1 cellular context compared by ENCODE assay signal in genomic region chr22:39488563-39489083, GRCh38.
TF ChIP-seq lines count a peak whose summit lies in the region.

No MANE protein-coding gene starts in this region.

TF ChIP-seq in K562, 482 proteins besides CTCF, POLR2A, EP300 and RAD21 (continues in another document):
- TF ChIP-seq ZBTB7A (IDR thresholded peaks at IDR 0.05; ENCODE audit: borderline replicate concordance, control insufficient read depth, low read depth, low read length) (peak; percentile 74; the same call in 1 of the 2 replicates), L3MBTL2 (IDR thresholded peaks at IDR 0.05) (peak; percentile 36; the same call in 1 of the 2 replicates), CCNT2 (IDR thresholded peaks at IDR 0.05; ENCODE audit: borderline replicate concordance, extremely low read depth, insufficient read length, low read depth, low read length) (peak; percentile 27), JUND (IDR thresholded peaks at IDR 0.05; ENCODE audit: borderline replicate concordance, low read depth, low read length) (peak; percentile 13; the same call in 1 of the 2 replicates), JUND (tag; IDR thresholded peaks at IDR 0.05; ENCODE audit: borderline replicate concordance, low read depth, low read length) (no peak), CREB5 (CRISPR knock-in tag; IDR thresholded peaks at IDR 0.05) (no peak), PRMT5 (CRISPR knock-in tag; IDR thresholded peaks at IDR 0.05) (no peak), PHF8 (IDR thresholded peaks at IDR 0.05; ENCODE audit: borderline replicate concordance, low read length) (peak; percentile 14; the same call in 1 of the 2 replicates), MXI1 (IDR thresholded peaks at IDR 0.05; ENCODE audit: low read depth, low read length) (no peak), SRF (CRISPR knock-in tag; IDR thresholded peaks at IDR 0.05) (no peak), MGA (IDR thresholded peaks at IDR 0.05) (peak; percentile 48), MTA3 (IDR thresholded peaks at IDR 0.05; ENCODE audit: borderline replicate concordance) (0 out of 2 replicates have a peak, but pooled peaks have one; percentile 40), SMAD1 (IDR thresholded peaks at IDR 0.05; ENCODE audit: low read depth, low read length, partially characterized antibody) (no peak), FOXK1 (CRISPR knock-in tag; IDR thresholded peaks at IDR 0.05; ENCODE audit: borderline replicate concordance) (0 out of 2 replicates have a peak, but pooled peaks have one; percentile 41), RNF2 (IDR thresholded peaks at IDR 0.05) (0 out of 2 replicates have a peak, but pooled peaks have one; percentile 43), GATA2 (CRISPR knock-in tag; IDR thresholded peaks at IDR 0.05) (peak; percentile 24; the same call in 1 of the 2 replicates), GABPA (tag; conservative IDR thresholded peaks at IDR 0.05; ENCODE audit: low read depth) (0 out of 2 replicates have a peak, but pooled peaks have one; percentile 27), NCOR1 (IDR thresholded peaks at IDR 0.05) (peak; percentile 28; the same call in 1 of the 2 replicates), DPF2 (IDR thresholded peaks at IDR 0.05) (peak; percentile 39; the same call in 1 of the 2 replicates), SMARCB1 (IDR thresholded peaks at IDR 0.05; ENCODE audit: insufficient read length, low read depth) (no peak), ELF1 (tag; IDR thresholded peaks at IDR 0.05) (peak; percentile 35; the same call in 1 of the 2 replicates), HNRNPL (IDR thresholded peaks at IDR 0.05; ENCODE audit: low read depth, low read length) (peak; percentile 52; the same call in 1 of the 2 replicates), ZNF644 (tag; IDR thresholded peaks at IDR 0.05; ENCODE audit: low read depth) (no peak), NR4A1 (CRISPR knock-in tag; IDR thresholded peaks at IDR 0.05) (no peak), NR4A1 (tag; IDR thresholded peaks at IDR 0.05) (peak; percentile 25; the same call in 1 of the 2 replicates), SMARCA4 (IDR thresholded peaks at IDR 0.05) (peak; percentile 44; the same call in 1 of the 2 replicates), HIVEP1 (CRISPR knock-in tag; IDR thresholded peaks at IDR 0.05) (no peak), TCF3 (CRISPR knock-in tag; IDR thresholded peaks at IDR 0.05) (peak; percentile 46; the same call in 1 of the 2 replicates), ZKSCAN8 (CRISPR knock-in tag; IDR thresholded peaks at IDR 0.05) (no peak), POLR2G (IDR thresholded peaks at IDR 0.05; ENCODE audit: low read depth, low read length) (peak; percentile 63), POLR2AphosphoS5 (IDR thresholded peaks at IDR 0.05; ENCODE audit: control insufficient read depth, insufficient read depth, low read depth, low read length) (0 out of 2 replicates have a peak, but pooled peaks have one; percentile 37), EGR1 (conservative IDR thresholded peaks at IDR 0.05) (peak; percentile 86), CXXC5 (CRISPR knock-in tag; IDR thresholded peaks at IDR 0.05) (peak; percentile 35), MCM2 (IDR thresholded peaks at IDR 0.05; ENCODE audit: low read depth) (no peak), HMGN3 (IDR thresholded peaks at IDR 0.05; ENCODE audit: borderline replicate concordance, extremely low read depth, insufficient read length, low read depth, low read length) (peak; percentile 63), SMAD4 (CRISPR knock-in tag; conservative IDR thresholded peaks at IDR 0.05) (0 out of 2 replicates have a peak, but pooled peaks have one; percentile 73), PATZ1 (CRISPR knock-in tag; IDR thresholded peaks at IDR 0.05; ENCODE audit: borderline replicate concordance) (no peak), RBFOX2 (IDR thresholded peaks at IDR 0.05; ENCODE audit: low read depth, low read length) (peak; percentile 59), SMAD3 (CRISPR knock-in tag; conservative IDR thresholded peaks at IDR 0.05) (no peak), ETV5 (CRISPR knock-in tag; IDR thresholded peaks at IDR 0.05; ENCODE audit: low read depth) (0 out of 2 replicates have a peak, but pooled peaks have one; percentile 30)
- TF ChIP-seq, protein P1, sequence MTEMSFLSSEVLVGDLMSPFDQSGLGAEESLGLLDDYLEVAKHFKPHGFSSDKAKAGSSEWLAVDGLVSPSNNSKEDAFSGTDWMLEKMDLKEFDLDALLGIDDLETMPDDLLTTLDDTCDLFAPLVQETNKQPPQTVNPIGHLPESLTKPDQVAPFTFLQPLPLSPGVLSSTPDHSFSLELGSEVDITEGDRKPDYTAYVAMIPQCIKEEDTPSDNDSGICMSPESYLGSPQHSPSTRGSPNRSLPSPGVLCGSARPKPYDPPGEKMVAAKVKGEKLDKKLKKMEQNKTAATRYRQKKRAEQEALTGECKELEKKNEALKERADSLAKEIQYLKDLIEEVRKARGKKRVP (CRISPR knock-in tag; IDR thresholded peaks at IDR 0.05): no peak
- TF ChIP-seq, protein P2, sequence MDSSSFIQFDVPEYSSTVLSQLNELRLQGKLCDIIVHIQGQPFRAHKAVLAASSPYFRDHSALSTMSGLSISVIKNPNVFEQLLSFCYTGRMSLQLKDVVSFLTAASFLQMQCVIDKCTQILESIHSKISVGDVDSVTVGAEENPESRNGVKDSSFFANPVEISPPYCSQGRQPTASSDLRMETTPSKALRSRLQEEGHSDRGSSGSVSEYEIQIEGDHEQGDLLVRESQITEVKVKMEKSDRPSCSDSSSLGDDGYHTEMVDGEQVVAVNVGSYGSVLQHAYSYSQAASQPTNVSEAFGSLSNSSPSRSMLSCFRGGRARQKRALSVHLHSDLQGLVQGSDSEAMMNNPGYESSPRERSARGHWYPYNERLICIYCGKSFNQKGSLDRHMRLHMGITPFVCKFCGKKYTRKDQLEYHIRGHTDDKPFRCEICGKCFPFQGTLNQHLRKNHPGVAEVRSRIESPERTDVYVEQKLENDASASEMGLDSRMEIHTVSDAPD (CRISPR knock-in tag; IDR thresholded peaks at IDR 0.05): no peak
- TF ChIP-seq, protein P3, sequence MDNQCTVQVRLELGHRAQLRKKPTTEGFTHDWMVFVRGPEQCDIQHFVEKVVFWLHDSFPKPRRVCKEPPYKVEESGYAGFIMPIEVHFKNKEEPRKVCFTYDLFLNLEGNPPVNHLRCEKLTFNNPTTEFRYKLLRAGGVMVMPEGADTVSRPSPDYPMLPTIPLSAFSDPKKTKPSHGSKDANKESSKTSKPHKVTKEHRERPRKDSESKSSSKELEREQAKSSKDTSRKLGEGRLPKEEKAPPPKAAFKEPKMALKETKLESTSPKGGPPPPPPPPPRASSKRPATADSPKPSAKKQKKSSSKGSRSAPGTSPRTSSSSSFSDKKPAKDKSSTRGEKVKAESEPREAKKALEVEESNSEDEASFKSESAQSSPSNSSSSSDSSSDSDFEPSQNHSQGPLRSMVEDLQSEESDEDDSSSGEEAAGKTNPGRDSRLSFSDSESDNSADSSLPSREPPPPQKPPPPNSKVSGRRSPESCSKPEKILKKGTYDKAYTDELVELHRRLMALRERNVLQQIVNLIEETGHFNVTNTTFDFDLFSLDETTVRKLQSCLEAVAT (IDR thresholded peaks at IDR 0.05): 0 out of 4 replicates have a peak, but pooled peaks of 1 of the 2 experiments have one; percentile 11
- TF ChIP-seq, protein P4, sequence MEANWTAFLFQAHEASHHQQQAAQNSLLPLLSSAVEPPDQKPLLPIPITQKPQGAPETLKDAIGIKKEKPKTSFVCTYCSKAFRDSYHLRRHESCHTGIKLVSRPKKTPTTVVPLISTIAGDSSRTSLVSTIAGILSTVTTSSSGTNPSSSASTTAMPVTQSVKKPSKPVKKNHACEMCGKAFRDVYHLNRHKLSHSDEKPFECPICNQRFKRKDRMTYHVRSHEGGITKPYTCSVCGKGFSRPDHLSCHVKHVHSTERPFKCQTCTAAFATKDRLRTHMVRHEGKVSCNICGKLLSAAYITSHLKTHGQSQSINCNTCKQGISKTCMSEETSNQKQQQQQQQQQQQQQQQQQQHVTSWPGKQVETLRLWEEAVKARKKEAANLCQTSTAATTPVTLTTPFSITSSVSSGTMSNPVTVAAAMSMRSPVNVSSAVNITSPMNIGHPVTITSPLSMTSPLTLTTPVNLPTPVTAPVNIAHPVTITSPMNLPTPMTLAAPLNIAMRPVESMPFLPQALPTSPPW (CRISPR knock-in tag; IDR thresholded peaks at IDR 0.05): peak; percentile 79
